ENCODE assay signal across 35 cellular contexts in the genomic region with DNA sequence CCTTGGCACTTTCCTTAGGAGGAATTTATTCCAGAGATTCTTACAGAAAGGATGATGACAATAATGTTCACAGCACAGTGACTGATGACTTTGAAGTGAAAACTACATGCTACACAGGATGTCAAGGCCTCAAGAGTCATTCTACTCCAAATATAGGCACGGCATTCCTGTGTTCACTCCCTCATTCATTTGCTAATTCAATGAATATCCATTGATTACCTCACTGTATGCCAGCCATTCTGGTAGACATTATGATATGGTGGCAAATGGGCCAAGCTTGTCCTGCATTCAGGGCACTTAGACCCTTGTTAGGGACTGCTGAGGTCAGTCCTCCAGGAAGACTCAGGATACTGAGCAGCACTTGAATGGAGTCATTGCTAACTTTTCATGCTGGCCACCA. TPM values are rescaled to one million over a fixed set of nuclear protein-coding genes. Genes with fewer than 3 reads are reported as not detected.
"Had no signal": no experiment of that assay in that cellular context is flagged by ENCODE, and none has a peak within 500 bp of the region (broad histone marks: within the 10 kb centered on the region; RNA-seq: fewer than 3 reads in every experiment).

No MANE protein-coding gene starts in this region.

- ATAC-seq: effector memory CD8-positive, alpha-beta T cell; esophagus mucosa; gastrocnemius medialis; heart right ventricle; left cardiac atrium; left lung; left ventricle myocardium superior; lower lobe of right lung; mucosa of descending colon; naive thymus-derived CD8-positive, alpha-beta T cell had no signal

- H3K36me3 ChIP-seq: colonic mucosa had no signal

- FAIRE-seq: endometrium, islet of Langerhans, keratinocyte had no signal

- H3K27ac ChIP-seq: colonic mucosa, epithelial cell of prostate, esophagus squamous epithelium, gastrocnemius medialis, heart right ventricle, left lung, lower lobe of right lung had no signal

- H3K27ac Mint-ChIP-seq: dendritic cell treated with granulocyte-macrophage colony-stimulating factor and Interleukin-4, amounts not matched to agents 40 ng/mL and 50 ng/mL, for 4 days; effector memory CD8-positive, alpha-beta T cell; endodermal cell; mesothelial cell of epicardium; naive thymus-derived CD8-positive, alpha-beta T cell had no signal

- H3K4me1 ChIP-seq: colonic mucosa, esophagus squamous epithelium, left lung, lower lobe of right lung had no signal

- H3K4me3 ChIP-seq: colonic mucosa, esophagus squamous epithelium, gastrocnemius medialis, heart right ventricle, left lung, lower lobe of right lung, mucosa of descending colon had no signal

- H3K27me3 Mint-ChIP-seq: dendritic cell treated with granulocyte-macrophage colony-stimulating factor and Interleukin-4, amounts not matched to agents 40 ng/mL and 50 ng/mL, for 4 days; effector memory CD8-positive, alpha-beta T cell; naive B cell; naive thymus-derived CD8-positive, alpha-beta T cell had no signal

- H3K9me3 Mint-ChIP-seq: dendritic cell treated with granulocyte-macrophage colony-stimulating factor and Interleukin-4, amounts not matched to agents 40 ng/mL and 50 ng/mL, for 4 days; effector memory CD8-positive, alpha-beta T cell had no signal

- H3K4me1 Mint-ChIP-seq: mesothelial cell of epicardium; naive B cell; naive thymus-derived CD8-positive, alpha-beta T cell had no signal

- DNase-seq: colonic mucosa; cortex of kidney; effector CD8-positive, alpha-beta T cell; effector memory CD8-positive, alpha-beta T cell; endodermal cell; erythroblast; esophagus squamous epithelium; foreskin fibroblast; foreskin melanocyte; gastrocnemius medialis; glutamatergic neuron; head of caudate nucleus; heart right ventricle; hippocampal formation; left cardiac atrium; left lung; left ventricle myocardium superior; lower lobe of right lung; mesenchymal stem cell; mucosa of descending colon; naive B cell; naive thymus-derived CD8-positive, alpha-beta T cell had no signal

- H3K4me3 Mint-ChIP-seq: dendritic cell treated with granulocyte-macrophage colony-stimulating factor and Interleukin-4, amounts not matched to agents 40 ng/mL and 50 ng/mL, for 4 days; effector memory CD8-positive, alpha-beta T cell; endodermal cell; mesothelial cell of epicardium; naive B cell; naive thymus-derived CD8-positive, alpha-beta T cell had no signal

- H3K9me3 ChIP-seq: colonic mucosa, gastrocnemius medialis, left lung, lower lobe of right lung, mucosa of descending colon had no signal

- H3K27me3 ChIP-seq: colonic mucosa, esophagus squamous epithelium, gastrocnemius medialis, heart right ventricle, left lung had no signal

RNA-seq across cellular contexts. Expression of gene FOXN4, which starts 48.0 kb away (rescaled TPM):
- total RNA-seq: colonic mucosa; dermis microvascular lymphatic vessel endothelial cell; esophagus mucosa; esophagus squamous epithelium; gastrocnemius medialis; glomerular endothelial cell; kidney epithelial cell; left cardiac atrium; left lung; left ventricle myocardium superior; lower lobe of right lung; lung microvascular endothelial cell; mesenteric fat pad; mesothelial cell of epicardium; myocyte; naive thymus-derived CD8-positive, alpha-beta T cell had no signal
- polyA plus RNA-seq: heart right ventricle, keratinocyte had no signal
